ENCODE assay signal across 20 cellular contexts in the genomic region with DNA sequence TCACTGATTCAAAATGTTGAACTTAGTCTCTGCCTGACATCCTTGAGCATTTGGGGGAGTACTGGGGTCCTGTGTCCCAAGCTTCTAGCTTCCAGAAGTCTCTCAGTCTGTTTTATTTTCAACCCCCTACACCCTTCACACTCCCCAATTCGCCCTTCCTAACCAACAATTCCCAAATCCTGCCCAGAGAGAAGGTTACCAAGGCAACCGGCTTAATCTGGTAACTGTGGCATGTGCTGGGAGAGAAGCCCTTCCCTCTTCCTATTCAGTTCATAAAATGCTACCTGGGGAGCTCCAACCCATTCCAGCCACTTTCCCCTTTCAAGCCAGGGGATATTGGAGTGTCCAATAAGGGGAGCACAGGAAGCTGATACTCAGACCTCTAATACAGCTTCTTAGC. TPM values are rescaled to one million over a fixed set of nuclear protein-coding genes. Genes with fewer than 3 reads are reported as not detected.
DNase-seq lines count a peak whose midpoint lies in the region; ATAC-seq, FAIRE-seq and TF ChIP-seq lines count a peak whose summit lies in the region.
"Had no signal": no experiment of that assay in that cellular context is flagged by ENCODE, and none has a peak within 500 bp of the region (broad histone marks: within the 10 kb centered on the region; RNA-seq: fewer than 3 reads in every experiment).

No MANE protein-coding gene starts in this region.

- CTCF ChIA-PET in CD4-positive, alpha-beta memory T cell (lab: Charles Lee; ENCODE audit: partially characterized antibody) = interaction anchor here (1.0 to 11.0 kb wide), 5 partner anchors 15 to 161 kb away, joined by 3 to 287 read pairs (median 6); partner anchors contain the start of gene CSF3
- CTCF ChIA-PET in HepG2 (lab: Yijun Ruan, JAX; ENCODE audit: low intra/inter-chr PET ratio, low total read pairs) = no interaction called here

- no peak for TF ChIP-seq RAD21 in HepG2 (CRISPR knock-in tag; IDR thresholded peaks at IDR 0.05)

- 83 to 85% methylated on average over 2 of the region's 2 CpGs for WGBS in esophagus squamous epithelium, 2 donors
- WGBS in HepG2 (ENCODE audit: low lambda C conversion rate) = 100% methylated on average over 2 of the region's 2 CpGs

- TF ChIP-seq EP300 in HepG2 (IDR thresholded peaks at IDR 0.05; ENCODE audit: low read depth in 2 of 2, low read length in 2 of 2) (no peak), HepG2 (CRISPR knock-in tag; IDR thresholded peaks at IDR 0.05; ENCODE audit: borderline replicate concordance) (no peak)

- peaks cover 6 to 17% (median 8%) of the 10 kb centered on the region in 4 donors for H3K4me1 Mint-ChIP-seq in CD4-positive, alpha-beta memory T cell

- TF ChIP-seq CTCF in esophagus squamous epithelium (IDR thresholded peaks at IDR 0.05) (no peak), HepG2 (CRISPR knock-in tag; IDR thresholded peaks at IDR 0.05) (no peak)

- H3K36me3 ChIP-seq in CD4-positive, alpha-beta memory T cell (ENCODE audit: insufficient read depth, low read length) = peaks cover 24% of the 10 kb centered on the region
- peaks cover 10 to 41% (median 13%) of the 10 kb centered on the region in 3 donors for H3K36me3 ChIP-seq in esophagus squamous epithelium
- H3K36me3 ChIP-seq in HepG2 (replicated peaks in 1 of 2; ENCODE audit: control insufficient read depth in 1 of 2, insufficient read depth in 2 of 2, low read length in 2 of 2) = peaks cover 22 to 37% of the 10 kb centered on the region in 2 experiments

- H3K36me3 Mint-ChIP-seq in CD4-positive, alpha-beta memory T cell = peaks cover 15 to 38% of the 10 kb centered on the region in 2 donors

- H3K27me3 Mint-ChIP-seq in CD4-positive, alpha-beta memory T cell = no peaks in the 10 kb centered on the region
- H3K27me3 Mint-ChIP-seq: activated naive CD8-positive, alpha-beta T cell treated with anti-CD3 and anti-CD28 coated beads, Interleukin-2, amount 50 U/mL, for 24 hours; CD8-positive, alpha-beta memory T cell had no signal

- no peaks in the 10 kb centered on the region for H3K27me3 ChIP-seq in CD4-positive, alpha-beta memory T cell (ENCODE audit: insufficient read depth, low read length)
- H3K27me3 ChIP-seq in esophagus squamous epithelium = no peaks in the 10 kb centered on the region
- H3K27me3 ChIP-seq in HepG2 (ENCODE audit: control insufficient read depth in 1 of 2, insufficient read depth in 2 of 2, low read length in 2 of 2) = no peaks in the 10 kb centered on the region
- H3K27me3 ChIP-seq: gastroesophageal sphincter, right atrium auricular region had no signal

- H3K79me2 ChIP-seq in HepG2 (ENCODE audit: insufficient read depth, low read length) = no peaks in the 10 kb centered on the region

- BruUV-seq in HepG2 (replicated peaks; lab: Mats Ljungman, UMichigan) = no TSS peak

- H3K9ac ChIP-seq in HepG2 (ENCODE audit: insufficient read depth, low read depth, low read length) = no peak overlapping the region
- H3K9ac ChIP-seq: GM23248, SK-N-SH had no signal

- H3K27ac ChIP-seq in CD4-positive, alpha-beta memory T cell (ENCODE audit: low read depth, low read length) = no peak overlapping the region
- H3K27ac ChIP-seq in esophagus squamous epithelium = peak overlapping the region; percentile 92 to 98 (median 96)
- H3K27ac ChIP-seq in skin epidermis = peak overlapping the region in 16 of 21 experiments; percentile 30 to 94 (median 81)
- no peak overlapping the region for H3K27ac ChIP-seq in HepG2 (ENCODE audit: extremely low read length, insufficient read depth, low read length)
- H3K27ac ChIP-seq: gastroesophageal sphincter, GM23248, right atrium auricular region had no signal

- no peak overlapping the region for H3K4me3 Mint-ChIP-seq in CD4-positive, alpha-beta memory T cell
- H3K4me3 Mint-ChIP-seq: dendritic cell treated with granulocyte-macrophage colony-stimulating factor and Interleukin-4, amounts not matched to agents 40 ng/mL and 50 ng/mL, for 4 days had no signal

- no peak for DNase-seq in CD4-positive, alpha-beta memory T cell
- DNase-seq in NCI-H69 (lab: John Stamatoyannopoulos, UW) (peak; percentile 34), esophagus squamous epithelium (lab: John Stamatoyannopoulos, UW) (no peak), HepG2 (ENCODE audit: low spot score) (no peak), NCI-H510A (lab: John Stamatoyannopoulos, UW) (no peak), NCI-H2107 (lab: John Stamatoyannopoulos, UW) (no peak)
- DNase-seq: activated CD4-positive, CD25-positive, alpha-beta regulatory T cell; activated naive CD8-positive, alpha-beta T cell treated with anti-CD3 and anti-CD28 coated beads, Interleukin-2, amount 50 U/mL, for 24 hours; CD8-positive, alpha-beta memory T cell; erythroblast; GM23248; Kasumi-1; kidney glomerular epithelial cell; SK-N-SH had no signal

- TF ChIP-seq POLR2A in esophagus squamous epithelium (IDR thresholded peaks at IDR 0.05) (no peak), HepG2 (IDR thresholded peaks at IDR 0.05; ENCODE audit: insufficient read depth in 1 of 2, low read depth in 2 of 2, low read length in 2 of 2) (no peak)

- H3K4me1 ChIP-seq in CD4-positive, alpha-beta memory T cell (ENCODE audit: insufficient read depth, low read length) = peaks cover 7% of the 10 kb centered on the region
- peaks cover 4 to 56% (median 9%) of the 10 kb centered on the region in 3 donors for H3K4me1 ChIP-seq in esophagus squamous epithelium
- H3K4me1 ChIP-seq in HepG2 (ENCODE audit: insufficient read depth, low read length) = peaks cover 36% of the 10 kb centered on the region

- POLR2A ChIA-PET in CD4-positive, alpha-beta memory T cell (lab: Charles Lee; ENCODE audit: partially characterized antibody) = interaction anchor here (0.7 to 3.1 kb wide), 4 partner anchors 15 to 51 kb away, joined by 3 to 11 read pairs (median 6); partner anchors contain the start of genes CASC3 and WIPF2
- POLR2A ChIA-PET in HepG2 (lab: Yijun Ruan, JAX) = interaction anchor here (1.2 kb wide), 1 partner anchor 10 kb away, joined by 3 read pairs; no protein-coding TSS in a partner anchor

- H3K4me3 ChIP-seq in CD4-positive, alpha-beta memory T cell (ENCODE audit: low read length in 2 of 2) = no peak overlapping the region
- H3K4me3 ChIP-seq in esophagus squamous epithelium = no peak overlapping the region
- no peak overlapping the region for H3K4me3 ChIP-seq in skin epidermis
- H3K4me3 ChIP-seq in HepG2 (replicated peaks in 1 of 3; ENCODE audit: insufficient read depth in 1 of 3, low read depth in 2 of 3, low read length in 3 of 3) = no peak overlapping the region
- H3K4me3 ChIP-seq: gastroesophageal sphincter, GM23248, right atrium auricular region had no signal

- no peak for FAIRE-seq in HepG2 (lab: Jason Lieb, UNC)

- no peak overlapping the region for H2AFZ ChIP-seq in HepG2 (ENCODE audit: low read length)
- H2AFZ ChIP-seq: GM23248 had no signal

- no peak overlapping the region for H3K4me2 ChIP-seq in HepG2 (ENCODE audit: low read depth, low read length)
- H3K4me2 ChIP-seq: SK-N-SH had no signal

- intact Hi-C loops in CD4-positive, alpha-beta memory T cell (cut with micrococcal nuclease) = no loop called here
- intact Hi-C loops in esophagus squamous epithelium (cut with DNase I) = no loop called here
- intact Hi-C loops in HepG2 (cut with micrococcal nuclease; ENCODE audit: unreplicated experiment) = no loop called here

- H4K20me1 ChIP-seq in HepG2 (ENCODE audit: insufficient read depth, low read length) = no peaks in the 10 kb centered on the region

- ATAC-seq in HepG2 = no peak
- no peak for ATAC-seq in HG02870 (IDR thresholded peaks at IDR 0.05; ENCODE audit: unreplicated experiment)
- ATAC-seq: activated naive CD8-positive, alpha-beta T cell treated with anti-CD3 and anti-CD28 coated beads, Interleukin-2, amount 50 U/mL, for 24 hours; gastroesophageal sphincter had no signal

- no peaks in the 10 kb centered on the region for H3K9me3 Mint-ChIP-seq in CD4-positive, alpha-beta memory T cell
- H3K9me3 Mint-ChIP-seq: activated naive CD8-positive, alpha-beta T cell treated with anti-CD3 and anti-CD28 coated beads, Interleukin-2, amount 50 U/mL, for 24 hours; CD8-positive, alpha-beta memory T cell; dendritic cell treated with granulocyte-macrophage colony-stimulating factor and Interleukin-4, amounts not matched to agents 40 ng/mL and 50 ng/mL, for 4 days; mesothelial cell of epicardium had no signal

- no peaks in the 10 kb centered on the region for H3K9me3 ChIP-seq in CD4-positive, alpha-beta memory T cell (ENCODE audit: control insufficient read depth in 1 of 2, low read length in 2 of 2)
- H3K9me3 ChIP-seq in esophagus squamous epithelium (no peaks in the 10 kb centered on the region), HepG2 (ENCODE audit: low read length) (no peaks in the 10 kb centered on the region)
- H3K9me3 ChIP-seq: gastroesophageal sphincter, right atrium auricular region, SK-N-SH had no signal

- in situ Hi-C loops in HepG2 (cut with HindIII; ENCODE audit: extremely low pct_ligation_motif_present, low pct_unique_long_range_greater_than_20kb) = no loop called here

- peak overlapping the region in 5 of 7 donors; percentile 7 to 69 (median 42) for H3K27ac Mint-ChIP-seq in CD4-positive, alpha-beta memory T cell
- H3K27ac Mint-ChIP-seq: activated naive CD8-positive, alpha-beta T cell treated with anti-CD3 and anti-CD28 coated beads, Interleukin-2, amount 50 U/mL, for 24 hours; dendritic cell treated with granulocyte-macrophage colony-stimulating factor and Interleukin-4, amounts not matched to agents 40 ng/mL and 50 ng/mL, for 4 days; mesothelial cell of epicardium had no signal

RNA-seq across cellular contexts. Expression of gene RAPGEFL1, which starts 1.3 kb away (rescaled TPM):
- total RNA-seq in CD4-positive, alpha-beta memory T cell = 1 to 10 TPM; 5.4 to 6.5 TPM
- polyA plus RNA-seq in CD4-positive, alpha-beta memory T cell = under 1 TPM in 1 of 2 donors, not detected in 1; 0.13 TPM
- total RNA-seq in esophagus squamous epithelium (100 to 1,000 TPM in 3 of 4 donors, 10 to 100 TPM in 1; 70.1 to 182 (median 144) TPM), HepG2 (2016; rRNA removed; fragmentation: Illumina TruSeq; extraction: Trizol) (1.1 and 4.5 TPM in 2 replicates)
- 1.5 and 1.9 TPM in 2 replicates for total RNA-seq in HepG2 (2016; cell fraction: cytosol; rRNA removed; fragmentation: Illumina TruSeq; extraction: Trizol; ENCODE audit: low read depth)
- 1.3 and 2.7 TPM in 2 replicates for total RNA-seq in HepG2 (2016; cell fraction: insoluble cytoplasmic fraction; rRNA removed; fragmentation: Illumina TruSeq; extraction: Trizol)
- total RNA-seq in HepG2 (2016; cell fraction: membrane; rRNA removed; fragmentation: Illumina TruSeq; extraction: Trizol) = 1.7 TPM in 2 replicates
- total RNA-seq in HepG2 (2016; cell fraction: nucleus; rRNA removed; fragmentation: Illumina TruSeq; extraction: Trizol) = 4.2 and 4.8 TPM in 2 replicates
- polyA plus RNA-seq in HepG2 (2011; rRNA removed) = 7.3 and 7.8 TPM in 2 replicates
- polyA plus RNA-seq in HepG2 (2011; cell fraction: cytosol; rRNA removed) = 1.8 and 1.9 TPM in 2 replicates
- 53.9 and 60.7 TPM in 2 replicates for polyA plus RNA-seq in HepG2 (2011; cell fraction: nucleus; rRNA removed)
- 6.4 and 8.2 TPM in 2 replicates for polyA plus RNA-seq in HepG2 (2012)
- 0.27 and 0.35 TPM in 2 replicates for polyA plus RNA-seq in HepG2 (2016; cell fraction: cytosol; fragmentation: Illumina TruSeq; extraction: Trizol; ENCODE audit: low read depth)
- polyA plus RNA-seq in HepG2 (2016; cell fraction: insoluble cytoplasmic fraction; fragmentation: Illumina TruSeq; extraction: Trizol; ENCODE audit: low read depth) = 1.6 and 2.4 TPM in 2 replicates
- 0.85 and 0.91 TPM in 2 replicates for polyA plus RNA-seq in HepG2 (2016; cell fraction: membrane; fragmentation: Illumina TruSeq; extraction: Trizol; ENCODE audit: low read depth)
- polyA plus RNA-seq in HepG2 (2016; cell fraction: nucleus; fragmentation: Illumina TruSeq; extraction: Trizol; ENCODE audit: insufficient read depth, low read depth) = 23.6 and 26.4 TPM in 2 replicates
- 4.9 and 19.9 TPM in 2 replicates for polyA minus RNA-seq in HepG2 (2011; rRNA and poly(A)+ RNA removed; ENCODE audit: low replicate concordance)
- 0.53 and 1.3 TPM in 2 replicates for polyA minus RNA-seq in HepG2 (2011; cell fraction: cytosol; rRNA and poly(A)+ RNA removed)
- polyA minus RNA-seq in HepG2 (2011; cell fraction: nucleus; rRNA and poly(A)+ RNA removed) = 10.6 and 13.8 TPM in 2 replicates

RNA-seq across cellular contexts. Expression of gene CASC3, which starts 35.6 kb away (rescaled TPM):
- 100 to 1,000 TPM; 142 to 146 TPM for total RNA-seq in CD4-positive, alpha-beta memory T cell
- 10 to 100 TPM; 31.1 to 54.2 TPM for polyA plus RNA-seq in CD4-positive, alpha-beta memory T cell
- 10 to 100 TPM; 23.7 to 62.6 (median 27.8) TPM for total RNA-seq in esophagus squamous epithelium
- 29.6 and 30.8 TPM in 2 replicates for total RNA-seq in HepG2 (2016; rRNA removed; fragmentation: Illumina TruSeq; extraction: Trizol)
- 27.8 and 32.3 TPM in 2 replicates for total RNA-seq in HepG2 (2016; cell fraction: cytosol; rRNA removed; fragmentation: Illumina TruSeq; extraction: Trizol; ENCODE audit: low read depth)
- total RNA-seq in HepG2 (2016; cell fraction: insoluble cytoplasmic fraction; rRNA removed; fragmentation: Illumina TruSeq; extraction: Trizol) = 26.4 and 32.2 TPM in 2 replicates
- total RNA-seq in HepG2 (2016; cell fraction: membrane; rRNA removed; fragmentation: Illumina TruSeq; extraction: Trizol) = 28.8 and 30.1 TPM in 2 replicates
- total RNA-seq in HepG2 (2016; cell fraction: nucleus; rRNA removed; fragmentation: Illumina TruSeq; extraction: Trizol) = 30.8 and 38.1 TPM in 2 replicates
- 60.9 and 62.9 TPM in 2 replicates for polyA plus RNA-seq in HepG2 (2011; rRNA removed)
- 25.1 and 35.9 TPM in 2 replicates for polyA plus RNA-seq in HepG2 (2011; cell fraction: cytosol; rRNA removed)
- polyA plus RNA-seq in HepG2 (2011; cell fraction: nucleus; rRNA removed) = 142 and 152 TPM in 2 replicates
- 70.7 and 76.1 TPM in 2 replicates for polyA plus RNA-seq in HepG2 (2012)
- 5.4 and 6.1 TPM in 2 replicates for polyA plus RNA-seq in HepG2 (2016; cell fraction: cytosol; fragmentation: Illumina TruSeq; extraction: Trizol; ENCODE audit: low read depth)
- 32.0 and 41.3 TPM in 2 replicates for polyA plus RNA-seq in HepG2 (2016; cell fraction: insoluble cytoplasmic fraction; fragmentation: Illumina TruSeq; extraction: Trizol; ENCODE audit: low read depth)
- polyA plus RNA-seq in HepG2 (2016; cell fraction: membrane; fragmentation: Illumina TruSeq; extraction: Trizol; ENCODE audit: low read depth) = 18.7 and 20.0 TPM in 2 replicates
- polyA plus RNA-seq in HepG2 (2016; cell fraction: nucleus; fragmentation: Illumina TruSeq; extraction: Trizol; ENCODE audit: insufficient read depth, low read depth) = 74.6 and 84.0 TPM in 2 replicates
- polyA minus RNA-seq in HepG2 (2011; rRNA and poly(A)+ RNA removed; ENCODE audit: low replicate concordance) = 60.8 and 70.8 TPM in 2 replicates
- polyA minus RNA-seq in HepG2 (2011; cell fraction: cytosol; rRNA and poly(A)+ RNA removed) = 20.8 and 24.8 TPM in 2 replicates
- 59.5 and 60.8 TPM in 2 replicates for polyA minus RNA-seq in HepG2 (2011; cell fraction: nucleus; rRNA and poly(A)+ RNA removed)

RNA-seq across cellular contexts. Expression of gene WIPF2, which starts 43.2 kb away (rescaled TPM):
- 10 to 100 TPM; 34.4 to 34.7 TPM for total RNA-seq in CD4-positive, alpha-beta memory T cell
- 10 to 100 TPM in 1 of 2 donors, 1 to 10 TPM in 1; 5.2 to 13.6 TPM for polyA plus RNA-seq in CD4-positive, alpha-beta memory T cell
- total RNA-seq in esophagus squamous epithelium = 10 to 100 TPM in 3 of 4 donors, 1 to 10 TPM in 1; 9.8 to 13.8 (median 11.2) TPM
- 10.8 and 11.8 TPM in 2 replicates for total RNA-seq in HepG2 (2016; rRNA removed; fragmentation: Illumina TruSeq; extraction: Trizol)
- 1.2 and 1.4 TPM in 2 replicates for total RNA-seq in HepG2 (2016; cell fraction: cytosol; rRNA removed; fragmentation: Illumina TruSeq; extraction: Trizol; ENCODE audit: low read depth)
- 11.1 and 11.4 TPM in 2 replicates for total RNA-seq in HepG2 (2016; cell fraction: insoluble cytoplasmic fraction; rRNA removed; fragmentation: Illumina TruSeq; extraction: Trizol)
- 7.1 and 7.4 TPM in 2 replicates for total RNA-seq in HepG2 (2016; cell fraction: membrane; rRNA removed; fragmentation: Illumina TruSeq; extraction: Trizol)
- 8.5 and 10.1 TPM in 2 replicates for total RNA-seq in HepG2 (2016; cell fraction: nucleus; rRNA removed; fragmentation: Illumina TruSeq; extraction: Trizol)
- polyA plus RNA-seq in HepG2 (2011; rRNA removed) = 7.2 and 8.3 TPM in 2 replicates
- polyA plus RNA-seq in HepG2 (2011; cell fraction: cytosol; rRNA removed) = 3.3 and 3.9 TPM in 2 replicates
- 6.3 and 6.8 TPM in 2 replicates for polyA plus RNA-seq in HepG2 (2011; cell fraction: nucleus; rRNA removed)
- polyA plus RNA-seq in HepG2 (2012) = 16.2 and 16.9 TPM in 2 replicates
- polyA plus RNA-seq in HepG2 (2016; cell fraction: cytosol; fragmentation: Illumina TruSeq; extraction: Trizol; ENCODE audit: low read depth) = 1.7 and 1.9 TPM in 2 replicates
- polyA plus RNA-seq in HepG2 (2016; cell fraction: insoluble cytoplasmic fraction; fragmentation: Illumina TruSeq; extraction: Trizol; ENCODE audit: low read depth) = 14.6 and 18.9 TPM in 2 replicates
- polyA plus RNA-seq in HepG2 (2016; cell fraction: membrane; fragmentation: Illumina TruSeq; extraction: Trizol; ENCODE audit: low read depth) = 4.5 and 5.5 TPM in 2 replicates
- polyA plus RNA-seq in HepG2 (2016; cell fraction: nucleus; fragmentation: Illumina TruSeq; extraction: Trizol; ENCODE audit: insufficient read depth, low read depth) = 17.7 and 23.9 TPM in 2 replicates
- polyA minus RNA-seq in HepG2 (2011; rRNA and poly(A)+ RNA removed; ENCODE audit: low replicate concordance) = 10.7 and 12.1 TPM in 2 replicates
- polyA minus RNA-seq in HepG2 (2011; cell fraction: cytosol; rRNA and poly(A)+ RNA removed) = 8.1 and 9.5 TPM in 2 replicates
- 7.2 and 8.5 TPM in 2 replicates for polyA minus RNA-seq in HepG2 (2011; cell fraction: nucleus; rRNA and poly(A)+ RNA removed)

RNA-seq across cellular contexts. Expression of gene MSL1, which starts 54.2 kb away (rescaled TPM):
- 100 to 1,000 TPM; 130 to 133 TPM for total RNA-seq in CD4-positive, alpha-beta memory T cell
- polyA plus RNA-seq in CD4-positive, alpha-beta memory T cell = 1 to 10 TPM; 6.0 to 8.3 TPM
- total RNA-seq in esophagus squamous epithelium (10 to 100 TPM; 41.5 to 59.9 (median 51.5) TPM), HepG2 (2016; rRNA removed; fragmentation: Illumina TruSeq; extraction: Trizol) (76.1 and 88.5 TPM in 2 replicates)
- 23.3 and 23.6 TPM in 2 replicates for total RNA-seq in HepG2 (2016; cell fraction: cytosol; rRNA removed; fragmentation: Illumina TruSeq; extraction: Trizol; ENCODE audit: low read depth)
- 62.6 and 89.2 TPM in 2 replicates for total RNA-seq in HepG2 (2016; cell fraction: insoluble cytoplasmic fraction; rRNA removed; fragmentation: Illumina TruSeq; extraction: Trizol)
- 50.5 and 57.1 TPM in 2 replicates for total RNA-seq in HepG2 (2016; cell fraction: membrane; rRNA removed; fragmentation: Illumina TruSeq; extraction: Trizol)
- 82.0 and 93.0 TPM in 2 replicates for total RNA-seq in HepG2 (2016; cell fraction: nucleus; rRNA removed; fragmentation: Illumina TruSeq; extraction: Trizol)
- polyA plus RNA-seq in HepG2 (2011; rRNA removed) = 54.6 and 63.8 TPM in 2 replicates
- 19.7 and 28.8 TPM in 2 replicates for polyA plus RNA-seq in HepG2 (2011; cell fraction: cytosol; rRNA removed)
- polyA plus RNA-seq in HepG2 (2011; cell fraction: nucleus; rRNA removed) = 90.9 and 114 TPM in 2 replicates
- 89.3 and 98.8 TPM in 2 replicates for polyA plus RNA-seq in HepG2 (2012)
- polyA plus RNA-seq in HepG2 (2016; cell fraction: cytosol; fragmentation: Illumina TruSeq; extraction: Trizol; ENCODE audit: low read depth) = 10.1 and 10.5 TPM in 2 replicates
- 77.5 and 94.3 TPM in 2 replicates for polyA plus RNA-seq in HepG2 (2016; cell fraction: insoluble cytoplasmic fraction; fragmentation: Illumina TruSeq; extraction: Trizol; ENCODE audit: low read depth)
- polyA plus RNA-seq in HepG2 (2016; cell fraction: membrane; fragmentation: Illumina TruSeq; extraction: Trizol; ENCODE audit: low read depth) = 34.7 and 36.6 TPM in 2 replicates
- polyA plus RNA-seq in HepG2 (2016; cell fraction: nucleus; fragmentation: Illumina TruSeq; extraction: Trizol; ENCODE audit: insufficient read depth, low read depth) = 173 TPM in 2 replicates
- 21.1 and 21.8 TPM in 2 replicates for polyA minus RNA-seq in HepG2 (2011; rRNA and poly(A)+ RNA removed; ENCODE audit: low replicate concordance)
- 50.3 and 50.4 TPM in 2 replicates for polyA minus RNA-seq in HepG2 (2011; cell fraction: cytosol; rRNA and poly(A)+ RNA removed)
- polyA minus RNA-seq in HepG2 (2011; cell fraction: nucleus; rRNA and poly(A)+ RNA removed) = 107 and 131 TPM in 2 replicates

Comparison
In these comparisons a context has a peak if more than half of its experiments do, and no peak if none do; other contexts are left out.
1. H3K27ac ChIP-seq: peak in esophagus squamous epithelium (4 of 4) and skin epidermis (16 of 21); none in CD4-positive, alpha-beta memory T cell (single experiment) and HepG2 (single experiment).
2. RNA of gene RAPGEFL1, which starts 1.3 kb away (total RNA-seq): 70.1 to 182 TPM in esophagus squamous epithelium; 5.4 to 6.5 TPM in CD4-positive, alpha-beta memory T cell and 1.1 to 4.8 TPM in HepG2; every median in the first group is over 4 times any median in the second.